15 cellular contexts compared by ENCODE assay signal in genomic region chr2:144265654-144266053, GRCh38.
"Had no signal": no experiment of that assay in that cellular context is flagged by ENCODE, and none has a peak within 500 bp of the region (broad histone marks: within the 10 kb centered on the region; RNA-seq: fewer than 3 reads in every experiment).

No MANE protein-coding gene starts in this region.

- H3K4me2 ChIP-seq: hepatocyte had no signal

- H3K27me3 ChIP-seq: hepatocyte, right atrium auricular region, thyroid gland had no signal

- H3K36me3 Mint-ChIP-seq: naive thymus-derived CD8-positive, alpha-beta T cell had no signal

- H2AFZ ChIP-seq: hepatocyte had no signal

- DNase-seq: activated CD4-positive, alpha-beta T cell treated with anti-CD3 and anti-CD28 coated beads, Interleukin-2, amount 50 U/mL, for 48 hours; activated naive CD4-positive, alpha-beta T cell; dermis blood vessel endothelial cell; effector memory CD8-positive, alpha-beta T cell; naive thymus-derived CD8-positive, alpha-beta T cell; stimulated activated CD4-positive, alpha-beta T cell treated with anti-CD3 and anti-CD28 coated beads, Interleukin-12 subunit alpha, Interleukin-12 subunit beta, amount 100 ng/mL, for 4 hours; stimulated activated CD4-positive, alpha-beta T cell treated with anti-CD3 and anti-CD28 coated beads, Interleukin-2, amount 100 ng/mL, for 24 hours; thyroid gland had no signal

- H3K4me3 Mint-ChIP-seq: effector memory CD8-positive, alpha-beta T cell; memory B cell; naive thymus-derived CD8-positive, alpha-beta T cell; T-helper 1 cell treated with Interleukin-12 subunit alpha and Interleukin-12 subunit beta and Interleukin-4 antibody, amounts not matched to agents 30 μg/mL and 1 μg/mL, for 36 hours had no signal

- H3K36me3 ChIP-seq: prostate gland, right atrium auricular region, thyroid gland had no signal

- H3K27ac ChIP-seq: epithelial cell of prostate, hepatocyte, prostate gland, right atrium auricular region, thyroid gland had no signal

- H3K79me2 ChIP-seq: hepatocyte had no signal

- ATAC-seq: activated CD4-positive, CD25-positive, alpha-beta regulatory T cell treated with anti-CD3 and anti-CD28 coated beads, Interleukin-2, amount 50 U/mL, for 24 hours; effector memory CD8-positive, alpha-beta T cell; naive thymus-derived CD8-positive, alpha-beta T cell had no signal

- H3K27ac Mint-ChIP-seq: T-helper 1 cell treated with Interleukin-12 subunit alpha and Interleukin-12 subunit beta and Interleukin-4 antibody, amounts not matched to agents 30 μg/mL and 1 μg/mL, for 36 hours had no signal

- H3K4me1 ChIP-seq: prostate gland, right atrium auricular region had no signal

- H3K27me3 Mint-ChIP-seq: effector memory CD8-positive, alpha-beta T cell; memory B cell; naive thymus-derived CD8-positive, alpha-beta T cell had no signal

- H3K4me3 ChIP-seq: hepatocyte, prostate gland, right atrium auricular region, thyroid gland had no signal

- H3K9me3 Mint-ChIP-seq: effector memory CD8-positive, alpha-beta T cell; naive thymus-derived CD8-positive, alpha-beta T cell; T-helper 1 cell treated with Interleukin-12 subunit alpha and Interleukin-12 subunit beta and Interleukin-4 antibody, amounts not matched to agents 30 μg/mL and 1 μg/mL, for 36 hours had no signal
